In genomic region chr5:73776405-73776804, GRCh38 we compare ENCODE assay signal across 24 cellular contexts.
"Had no signal": no experiment of that assay in that cellular context is flagged by ENCODE, and none has a peak within 500 bp of the region (broad histone marks: within the 10 kb centered on the region; RNA-seq: fewer than 3 reads in every experiment).

No MANE protein-coding gene starts in this region.

- DNase-seq: natural killer cell; occipital lobe; ovary; posterior cingulate gyrus; psoas muscle; right cardiac atrium; right lobe of liver; sigmoid colon; stimulated activated CD4-positive, alpha-beta T cell treated with anti-CD3 and anti-CD28 coated beads, Interleukin-15, amount 100 ng/mL, for 24 hours; stimulated activated CD4-positive, alpha-beta T cell treated with anti-CD3 and anti-CD28 coated beads, Interleukin-2, amount 100 ng/mL, for 24 hours; stimulated activated CD4-positive, alpha-beta T cell treated with anti-CD3 and anti-CD28 coated beads, Interleukin-2, amount 100 ng/mL, for 48 hours; stimulated activated CD4-positive, alpha-beta T cell treated with anti-CD3 and anti-CD28 coated beads, Interleukin-4, amount 100 ng/mL, for 4 hours; stimulated activated CD8-positive, alpha-beta memory T cell treated with anti-CD3 and anti-CD28 coated beads, Interleukin-4, amount 100 ng/mL, for 48 hours; stimulated activated naive CD4-positive, alpha-beta T cell; stimulated activated naive CD8-positive, alpha-beta T cell treated with anti-CD3 and anti-CD28 coated beads, Interleukin-15, amount 100 ng/mL, for 72 hours; stimulated activated naive CD8-positive, alpha-beta T cell treated with anti-CD3 and anti-CD28 coated beads, Interleukin-15, Interleukin-2, amounts not matched to agents 100 U/mL and 50 U/mL, for 24 hours; substantia nigra; testis; trophoblast cell; upper lobe of left lung had no signal

- H3K4me3 ChIP-seq: neural progenitor cell, ovary, psoas muscle, right lobe of liver, sigmoid colon, suprapubic skin, testis, tibial nerve, upper lobe of left lung, vagina had no signal
